ENCODE assay signal across 27 cellular contexts in the genomic region with DNA sequence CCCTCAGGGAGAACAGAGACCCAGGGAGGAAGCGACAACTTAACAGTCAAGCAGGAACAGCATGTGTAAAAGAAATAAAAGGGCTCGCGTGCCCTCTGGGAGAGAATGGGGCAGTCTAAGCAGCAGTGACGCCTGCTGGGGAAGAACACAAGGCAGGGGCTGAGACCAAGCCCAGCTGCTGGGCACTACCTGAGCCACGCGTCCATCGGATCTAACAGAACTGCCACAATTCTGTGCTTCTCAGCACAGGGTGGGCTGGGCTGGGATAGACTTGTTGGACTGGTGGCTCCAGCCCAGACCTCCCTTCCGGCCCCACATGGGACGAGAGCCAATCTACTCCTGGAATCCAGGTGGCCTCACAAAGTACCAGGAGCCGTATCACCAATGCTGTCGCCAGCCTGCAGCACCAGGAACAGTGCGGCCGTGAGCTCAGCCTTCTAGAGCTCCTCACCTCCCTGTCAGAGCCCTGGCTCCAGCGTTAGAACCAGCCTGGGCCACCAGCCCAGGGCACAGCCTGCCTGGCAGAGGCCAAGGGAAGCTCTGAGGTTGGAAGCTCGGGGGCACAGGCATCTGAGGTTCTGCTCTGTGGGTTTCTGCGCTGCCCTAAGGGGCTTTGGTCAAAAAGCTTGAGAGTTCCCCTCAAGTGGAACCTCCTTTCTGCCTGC. TPM values are rescaled to one million over a fixed set of nuclear protein-coding genes. Genes with fewer than 3 reads are reported as not detected.
DNase-seq lines count a peak whose midpoint lies in the region; ATAC-seq and TF ChIP-seq lines count a peak whose summit lies in the region.
"Had no signal": no experiment of that assay in that cellular context is flagged by ENCODE, and none has a peak within 500 bp of the region (broad histone marks: within the 10 kb centered on the region; RNA-seq: fewer than 3 reads in every experiment).

No MANE protein-coding gene starts in this region.

- H3K36me3 Mint-ChIP-seq in activated CD8-positive, alpha-beta memory T cell treated with anti-CD3 and anti-CD28 coated beads, Interleukin-2, amount 10 ng/mL, durations not matched to agents 7 days and 5 days, result peaks cover 20% of the 10 kb centered on the region

- peaks cover 38% of the 10 kb centered on the region for H3K4me1 Mint-ChIP-seq in activated CD8-positive, alpha-beta memory T cell treated with anti-CD3 and anti-CD28 coated beads, Interleukin-2, amount 10 ng/mL, durations not matched to agents 7 days and 5 days

- H3K27ac ChIP-seq in RWPE2 (ENCODE audit: poor library complexity, severe bottlenecking) (no peak overlapping the region), foreskin keratinocyte (no peak overlapping the region), osteoblast (ENCODE audit: low read depth, low read length) (no peak overlapping the region), WERI-Rb-1 (no peak overlapping the region)
- H3K27ac ChIP-seq: 22Rv1, ascending aorta, hepatocyte, stomach, transverse colon had no signal

- H3K9me3 Mint-ChIP-seq in activated CD8-positive, alpha-beta memory T cell treated with anti-CD3 and anti-CD28 coated beads, Interleukin-2, amount 10 ng/mL, durations not matched to agents 7 days and 5 days (ENCODE audit: low read depth), result no peaks in the 10 kb centered on the region
- H3K9me3 Mint-ChIP-seq: activated naive CD4-positive, alpha-beta T cell treated with anti-CD3 and anti-CD28 coated beads, Interleukin-2, amount 50 U/mL, for 24 hours; activated T-helper 1 cell treated with anti-CD3 and anti-CD28 coated beads, Interleukin-12 subunit alpha, Interleukin-12 subunit beta, Interleukin-2, Interleukin-4 antibody, amounts not matched to agents 30 ng/mL and 10 ng/mL and 1 ng/mL, durations not matched to agents 14 hours and 24 hours and 36 hours; nephron had no signal

- ATAC-seq in activated CD8-positive, alpha-beta memory T cell treated with anti-CD3 and anti-CD28 coated beads, Interleukin-2, amount 10 ng/mL, durations not matched to agents 7 days and 5 days, result no peak
- ATAC-seq in RWPE2 (ENCODE audit: low read depth) (0 out of 3 replicates have a peak, but pooled peaks have one; percentile 15), foreskin keratinocyte (no peak)
- ATAC-seq: mucosa of descending colon had no signal

- peak overlapping the region; percentile 49 for H3K27ac Mint-ChIP-seq in activated CD8-positive, alpha-beta memory T cell treated with anti-CD3 and anti-CD28 coated beads, Interleukin-2, amount 10 ng/mL, durations not matched to agents 7 days and 5 days
- H3K27ac Mint-ChIP-seq: activated T-helper 1 cell treated with anti-CD3 and anti-CD28 coated beads, Interleukin-12 subunit alpha, Interleukin-12 subunit beta, Interleukin-2, Interleukin-4 antibody, amounts not matched to agents 30 ng/mL and 10 ng/mL and 1 ng/mL, durations not matched to agents 14 hours and 24 hours and 36 hours; nephron had no signal

- H3K27me3 ChIP-seq in RWPE2 (ENCODE audit: insufficient read depth, poor library complexity, severe bottlenecking), result no peaks in the 10 kb centered on the region
- H3K27me3 ChIP-seq in foreskin keratinocyte, result no peaks in the 10 kb centered on the region
- no peaks in the 10 kb centered on the region for H3K27me3 ChIP-seq in osteoblast (ENCODE audit: insufficient read depth, low read length)
- H3K27me3 ChIP-seq in WERI-Rb-1 (ENCODE audit: insufficient read depth, low read depth, severe bottlenecking), result no peaks in the 10 kb centered on the region
- H3K27me3 ChIP-seq: ascending aorta, hepatocyte, stomach, transverse colon had no signal

- no peak overlapping the region for H3K4me3 Mint-ChIP-seq in activated CD8-positive, alpha-beta memory T cell treated with anti-CD3 and anti-CD28 coated beads, Interleukin-2, amount 10 ng/mL, durations not matched to agents 7 days and 5 days
- H3K4me3 Mint-ChIP-seq: activated naive CD4-positive, alpha-beta T cell treated with anti-CD3 and anti-CD28 coated beads, Interleukin-2, amount 50 U/mL, for 24 hours; activated T-helper 1 cell treated with anti-CD3 and anti-CD28 coated beads, Interleukin-12 subunit alpha, Interleukin-12 subunit beta, Interleukin-2, Interleukin-4 antibody, amounts not matched to agents 30 ng/mL and 10 ng/mL and 1 ng/mL, durations not matched to agents 14 hours and 24 hours and 36 hours had no signal

- TF ChIP-seq CTCF in RWPE2 (IDR thresholded peaks at IDR 0.05; ENCODE audit: poor library complexity, severe bottlenecking), result no peak
- peak; percentile 5 for TF ChIP-seq CTCF in foreskin keratinocyte (conservative IDR thresholded peaks at IDR 0.05)
- TF ChIP-seq CTCF in osteoblast (IDR thresholded peaks at IDR 0.05; ENCODE audit: extremely low read depth, low read depth, low read length), result no peak
- no peak for TF ChIP-seq CTCF in WERI-Rb-1 (IDR thresholded peaks at IDR 0.05; ENCODE audit: low read depth, low read length)

- H3K79me2 ChIP-seq in osteoblast (ENCODE audit: insufficient read depth, low read length), result peaks cover 73% of the 10 kb centered on the region

- H3K36me3 ChIP-seq in RWPE2 (ENCODE audit: low read depth), result peaks cover 39% of the 10 kb centered on the region
- H3K36me3 ChIP-seq in osteoblast (ENCODE audit: insufficient read depth, low read length), result peaks cover 27% of the 10 kb centered on the region
- peaks cover 51% of the 10 kb centered on the region for H3K36me3 ChIP-seq in WERI-Rb-1

- CTCF ChIA-PET in activated CD8-positive, alpha-beta memory T cell treated with anti-CD3 and anti-CD28 coated beads, Interleukin-2, amount 10 ng/mL, durations not matched to agents 7 days and 5 days (lab: Charles Lee), result interaction anchor here (1.6 kb wide), 1 partner anchor 13 kb away, joined by 6 read pairs; no protein-coding TSS in a partner anchor

- no peak overlapping the region for H2AFZ ChIP-seq in osteoblast (ENCODE audit: low read length)
- H2AFZ ChIP-seq: hepatocyte had no signal

- no peak for DNase-seq in activated CD8-positive, alpha-beta memory T cell treated with anti-CD3 and anti-CD28 coated beads, Interleukin-2, amount 10 ng/mL, durations not matched to agents 7 days and 5 days
- DNase-seq in activated CD8-positive, alpha-beta memory T cell treated with anti-CD3 and anti-CD28 coated beads for 24 hours, result no peak
- DNase-seq in RWPE2 (ENCODE audit: low spot score) (no peak), foreskin keratinocyte (no peak), osteoblast (ENCODE audit: insufficient read length, low spot score, missing footprints) (peak; percentile 78), EL (no peak), WERI-Rb-1 (no peak), SIG-M5 (lab: John Stamatoyannopoulos, UW) (no peak)
- DNase-seq: activated CD4-positive, alpha-beta T cell treated with anti-CD3 and anti-CD28 coated beads for 48 hours; central memory CD4-positive, alpha-beta T cell; DMS153; KBM-7; NCI-H524; NK-92 treated with Interleukin-12 subunit alpha and Interleukin-12 subunit beta, amount 100 ng/mL, for 24 hours; stimulated activated CD4-positive, alpha-beta T cell treated with anti-CD3 and anti-CD28 coated beads, Interleukin-15, amount 100 ng/mL, for 24 hours; stomach; transverse colon had no signal

- H3K27me3 Mint-ChIP-seq in activated CD8-positive, alpha-beta memory T cell treated with anti-CD3 and anti-CD28 coated beads, Interleukin-2, amount 10 ng/mL, durations not matched to agents 7 days and 5 days, result no peaks in the 10 kb centered on the region
- H3K27me3 Mint-ChIP-seq: activated naive CD4-positive, alpha-beta T cell treated with anti-CD3 and anti-CD28 coated beads, Interleukin-2, amount 50 U/mL, for 24 hours had no signal

- H3K4me2 ChIP-seq in osteoblast (ENCODE audit: insufficient read depth, low read length), result no peak overlapping the region
- H3K4me2 ChIP-seq: hepatocyte had no signal

- H4K20me1 ChIP-seq in osteoblast (ENCODE audit: insufficient read depth, low read length), result peaks cover 64% of the 10 kb centered on the region

- H3K9me3 ChIP-seq in RWPE2 (ENCODE audit: severe bottlenecking), result no peaks in the 10 kb centered on the region
- no peaks in the 10 kb centered on the region for H3K9me3 ChIP-seq in osteoblast (ENCODE audit: low read depth, low read length)
- H3K9me3 ChIP-seq in WERI-Rb-1 (ENCODE audit: severe bottlenecking), result no peaks in the 10 kb centered on the region
- H3K9me3 ChIP-seq: ascending aorta, mucosa of descending colon, stomach, transverse colon had no signal

- H3K4me1 ChIP-seq in RWPE2 (ENCODE audit: insufficient read depth, poor library complexity, severe bottlenecking) (peaks cover 8% of the 10 kb centered on the region), foreskin keratinocyte (peaks cover 5% of the 10 kb centered on the region), osteoblast (ENCODE audit: insufficient read depth, low read length) (peaks cover 6% of the 10 kb centered on the region)

- H3K4me3 ChIP-seq in RWPE2 (ENCODE audit: severe bottlenecking) (no peak overlapping the region), osteoblast (ENCODE audit: insufficient read depth, low read length) (no peak overlapping the region), WERI-Rb-1 (ENCODE audit: low read depth, low read length) (no peak overlapping the region)
- H3K4me3 ChIP-seq: ascending aorta, hepatocyte, lung, mucosa of descending colon, stomach, transverse colon had no signal

RNA-seq across cellular contexts. Expression of gene LRRC47, which starts 7.4 kb away (rescaled TPM):
- total RNA-seq in activated CD8-positive, alpha-beta memory T cell treated with anti-CD3 and anti-CD28 coated beads, Interleukin-2, amount 10 ng/mL, durations not matched to agents 7 days and 5 days, result 10 to 100 TPM; 31.8 to 42.6 TPM
- 30.5 and 33.2 TPM in 2 replicates for total RNA-seq in foreskin keratinocyte
- 29.3 and 31.8 TPM in 2 replicates for polyA plus RNA-seq in foreskin keratinocyte
- 24.5 and 30.0 TPM in 2 replicates for total RNA-seq in osteoblast

RNA-seq across cellular contexts. Expression of gene SMIM1, which starts 16.3 kb away (rescaled TPM):
- total RNA-seq in activated CD8-positive, alpha-beta memory T cell treated with anti-CD3 and anti-CD28 coated beads, Interleukin-2, amount 10 ng/mL, durations not matched to agents 7 days and 5 days, result not detected
- total RNA-seq in foreskin keratinocyte (4.6 and 5.3 TPM in 2 replicates), osteoblast (not detected in 2 replicates)
- 5.8 and 6.8 TPM in 2 replicates for polyA plus RNA-seq in foreskin keratinocyte
- total RNA-seq: ascending aorta; stomach; T-helper 1 cell treated with Interleukin-12 subunit alpha and Interleukin-12 subunit beta and Interleukin-4 antibody, amounts not matched to agents 30 ng/mL and 1 ng/mL, for 36 hours; transverse colon had no signal

RNA-seq across cellular contexts. Expression of gene CCDC27, which starts 36.6 kb away (rescaled TPM):
- total RNA-seq in activated CD8-positive, alpha-beta memory T cell treated with anti-CD3 and anti-CD28 coated beads, Interleukin-2, amount 10 ng/mL, durations not matched to agents 7 days and 5 days, result not detected
- total RNA-seq in foreskin keratinocyte (not detected in 2 replicates), osteoblast (not detected in 2 replicates)
- not detected in 2 replicates for polyA plus RNA-seq in foreskin keratinocyte
- total RNA-seq: activated T-helper 1 cell treated with anti-CD3 and anti-CD28 coated beads, Interleukin-12 subunit alpha, Interleukin-12 subunit beta, Interleukin-2, Interleukin-4 antibody, amounts not matched to agents 30 ng/mL and 10 ng/mL and 1 ng/mL, durations not matched to agents 14 hours and 24 hours and 36 hours; ascending aorta; epithelial cell of proximal tubule; lung; mucosa of descending colon; stomach; T-helper 1 cell treated with Interleukin-12 subunit alpha and Interleukin-12 subunit beta and Interleukin-4 antibody, amounts not matched to agents 30 ng/mL and 1 ng/mL, for 36 hours; transverse colon had no signal
- polyA plus RNA-seq: lung, stomach had no signal
